ENCODE assay signal across 8 cellular contexts in the genomic region with DNA sequence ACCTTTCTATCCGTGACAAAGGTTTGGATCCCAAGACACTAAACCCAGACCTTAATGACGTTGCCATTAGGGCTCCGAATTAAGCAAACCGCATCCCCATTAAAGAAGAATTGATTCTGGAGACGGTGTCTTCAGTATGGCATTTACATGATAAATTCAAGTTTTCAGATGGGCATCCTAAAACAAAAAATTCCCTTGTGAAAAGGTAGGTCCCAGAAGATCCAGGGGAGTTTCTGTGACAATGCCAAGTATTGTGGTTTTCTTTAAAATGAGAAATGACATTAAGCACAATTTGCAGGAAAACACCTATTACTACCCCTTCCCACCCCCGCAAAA. TPM values are rescaled to one million over a fixed set of nuclear protein-coding genes. Genes with fewer than 3 reads are reported as not detected.
A peak's percentile ranks its signal among the peaks of the same experiment; 100 is the strongest.
DNase-seq lines count a peak whose midpoint lies in the region; ATAC-seq and TF ChIP-seq lines count a peak whose summit lies in the region.

No MANE protein-coding gene starts in this region.

- no peak for TF ChIP-seq CTCF in fibroblast of pulmonary artery (IDR thresholded peaks at IDR 0.05; ENCODE audit: low read length, missing control alignments)

- no peaks in the 10 kb centered on the region for H3K36me3 ChIP-seq in rectal smooth muscle tissue (ENCODE audit: control insufficient read depth, insufficient read depth, low read length)

- H3K27me3 ChIP-seq in rectal smooth muscle tissue (ENCODE audit: control insufficient read depth, insufficient read depth, low read length) = no peaks in the 10 kb centered on the region

- CTCF ChIA-PET in T-cell (lab: Charles Lee) = interaction anchor here in 1 of 2 donors (1.0 to 1.1 kb wide), 2 partner anchors 72 to 157 kb away, joined by 3 to 8 read pairs; no protein-coding TSS in a partner anchor

- DNase-seq in T-cell = no peak
- no peak for DNase-seq in fibroblast of pulmonary artery (ENCODE audit: low read depth)
- DNase-seq in putamen (ENCODE audit: low spot score) = no peak
- DNase-seq in NCI-H1694 treated with DMSO at 0.1 percent for 48 hours (lab: John Stamatoyannopoulos, UW) = no peak
- no peak for DNase-seq in ureter (ENCODE audit: low spot score)

- POLR2A ChIA-PET in T-cell (lab: Charles Lee) = interaction anchor here in 1 of 2 donors (0.6 to 2.7 kb wide), 14 partner anchors 12 to 674 kb away, joined by 3 to 52 read pairs (median 6); partner anchors contain the start of genes ADAM17 and TAF1B

- H3K27ac Mint-ChIP-seq in T-cell = peak overlapping the region; percentile 86 to 91

- peaks cover 47 to 49% (median 47%) of the 10 kb centered on the region in 3 donors for H3K4me1 Mint-ChIP-seq in T-cell

- H3K9ac ChIP-seq in rectal smooth muscle tissue (ENCODE audit: low read length) = no peak overlapping the region

- peaks cover 14% of the 10 kb centered on the region for H3K4me1 ChIP-seq in rectal smooth muscle tissue (ENCODE audit: control insufficient read depth, insufficient read depth, low read length)

- no peaks in the 10 kb centered on the region for H3K9me3 Mint-ChIP-seq in T-cell

- peak overlapping the region; percentile 84 to 91 (median 89) for H3K4me3 Mint-ChIP-seq in T-cell

- peak overlapping the region; percentile 15; the same call in 1 of the 2 replicates for H3K4me3 ChIP-seq in GM08714 (ENCODE audit: low read length)
- H3K4me3 ChIP-seq in fibroblast of pulmonary artery (replicated peaks; ENCODE audit: low read depth, low read length) = peak overlapping the region; percentile 91
- peak overlapping the region; percentile 68 for H3K4me3 ChIP-seq in rectal smooth muscle tissue (ENCODE audit: low read length)

- peaks cover 28% of the 10 kb centered on the region for H3K36me3 Mint-ChIP-seq in T-cell

- ATAC-seq in T-cell (replicated peaks in 1 of 4) (no peak), GM21528 (IDR thresholded peaks at IDR 0.05; ENCODE audit: low FRiP score, unreplicated experiment) (no peak)

- peak overlapping the region; percentile 56 for H3K27ac ChIP-seq in rectal smooth muscle tissue (ENCODE audit: low read depth, low read length)

- H3K27me3 Mint-ChIP-seq in T-cell = no peaks in the 10 kb centered on the region

RNA-seq across cellular contexts. Expression of gene YWHAQ, which starts 0.7 kb away (rescaled TPM):
- total RNA-seq in T-cell (100 to 1,000 TPM; 104 to 141 (median 139) TPM), ureter (225 TPM)

Comparison
In these comparisons a context has a peak if more than half of its experiments do, and no peak if none do; other contexts are left out.
1. H3K4me3 ChIP-seq: peak in every context shown above with its lines; median percentile 91 in fibroblast of pulmonary artery; 68 in rectal smooth muscle tissue; 15 in GM08714.